ENCODE assay signal across 21 cellular contexts in the genomic region with DNA sequence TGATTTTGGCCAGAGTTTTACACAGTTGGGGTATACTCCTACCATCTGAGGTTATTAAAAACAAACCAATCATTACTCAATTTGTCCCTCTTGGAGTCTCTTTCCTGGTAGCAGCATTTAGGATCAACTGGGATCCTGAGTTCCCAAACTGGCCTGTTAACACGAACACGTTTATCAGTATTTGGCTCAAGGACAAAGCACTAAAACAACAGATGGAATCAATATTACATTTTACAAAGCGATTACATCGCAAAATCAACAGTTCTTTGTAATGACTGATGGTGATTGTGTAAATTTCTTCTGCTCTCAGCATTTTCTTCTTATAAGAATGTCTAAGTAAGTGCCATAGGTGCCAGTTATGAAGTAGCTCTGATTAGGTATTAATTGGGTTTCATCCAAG.
"Had no signal": no experiment of that assay in that cellular context is flagged by ENCODE, and none has a peak within 500 bp of the region (broad histone marks: within the 10 kb centered on the region; RNA-seq: fewer than 3 reads in every experiment).

No MANE protein-coding gene starts in this region.

- H3K4me3 Mint-ChIP-seq: activated CD8-positive, alpha-beta T cell treated with anti-CD3 and anti-CD28 coated beads, Interleukin-2, amount 10 ng/mL, durations not matched to agents 7 days and 5 days; activated naive CD8-positive, alpha-beta T cell treated with anti-CD3 and anti-CD28 coated beads, Interleukin-2, amount 50 U/mL, for 24 hours; activated T-helper 1 cell treated with anti-CD3 and anti-CD28 coated beads, Interleukin-12 subunit alpha, Interleukin-12 subunit beta, Interleukin-2, Interleukin-4 antibody, amounts not matched to agents 30 ng/mL and 10 ng/mL and 1 ng/mL, durations not matched to agents 14 hours and 24 hours and 36 hours; natural killer cell treated with Interleukin-12 subunit alpha and Interleukin-12 subunit beta and Interleukin-15 and Interleukin-18, amount 100 ng/mL, for 72 hours; T-helper 1 cell treated with Interleukin-12 subunit alpha and Interleukin-12 subunit beta and Interleukin-4 antibody, amounts not matched to agents 30 μg/mL and 1 μg/mL, for 36 hours; WTC11 had no signal

- H3K9me3 Mint-ChIP-seq: natural killer cell treated with Interleukin-12 subunit alpha and Interleukin-12 subunit beta and Interleukin-15 and Interleukin-18, amount 100 ng/mL, for 72 hours; WTC11 had no signal

- H3K27ac ChIP-seq: coronary artery, foreskin keratinocyte, left lung, psoas muscle, sigmoid colon had no signal

- H3K27me3 ChIP-seq: foreskin keratinocyte, left lung, sigmoid colon had no signal

- H3K4me1 Mint-ChIP-seq: activated naive CD8-positive, alpha-beta T cell treated with anti-CD3 and anti-CD28 coated beads, Interleukin-2, amount 50 U/mL, for 24 hours had no signal

- H3K36me3 Mint-ChIP-seq: WTC11 had no signal

- DNase-seq: activated CD4-positive, alpha-beta T cell treated with anti-CD3 and anti-CD28 coated beads for 48 hours; activated CD8-positive, alpha-beta T cell treated with anti-CD3 and anti-CD28 coated beads, Interleukin-2, amount 10 ng/mL, durations not matched to agents 7 days and 5 days; activated naive CD4-positive, alpha-beta T cell treated with Interleukin-2 at 50 U/mL for 16 hours; activated naive CD8-positive, alpha-beta T cell treated with anti-CD3 and anti-CD28 coated beads, Interleukin-2, amount 50 U/mL, for 24 hours; central memory CD4-positive, alpha-beta T cell; effector CD8-positive, alpha-beta T cell; foreskin keratinocyte; left lung; mesenchymal stem cell; occipital lobe; psoas muscle; sigmoid colon; stimulated activated CD4-positive, alpha-beta T cell treated with anti-CD3 and anti-CD28 coated beads, Interleukin-12 subunit alpha, Interleukin-12 subunit beta, amount 100 ng/mL, for 4 hours; stimulated activated naive CD4-positive, alpha-beta T cell; trophoblast cell had no signal

- H3K9me3 ChIP-seq: sigmoid colon had no signal

- H3K36me3 ChIP-seq: left lung, sigmoid colon had no signal

- H3K4me3 ChIP-seq: coronary artery, left lung, psoas muscle, sigmoid colon had no signal

- H3K27ac Mint-ChIP-seq: activated CD8-positive, alpha-beta T cell treated with anti-CD3 and anti-CD28 coated beads, Interleukin-2, amount 10 ng/mL, durations not matched to agents 7 days and 5 days; activated naive CD8-positive, alpha-beta T cell treated with anti-CD3 and anti-CD28 coated beads, Interleukin-2, amount 50 U/mL, for 24 hours; activated T-helper 1 cell treated with anti-CD3 and anti-CD28 coated beads, Interleukin-12 subunit alpha, Interleukin-12 subunit beta, Interleukin-2, Interleukin-4 antibody, amounts not matched to agents 30 ng/mL and 10 ng/mL and 1 ng/mL, durations not matched to agents 14 hours and 24 hours and 36 hours; natural killer cell treated with Interleukin-12 subunit alpha and Interleukin-12 subunit beta and Interleukin-15 and Interleukin-18, amount 100 ng/mL, for 72 hours; T-helper 1 cell treated with Interleukin-12 subunit alpha and Interleukin-12 subunit beta and Interleukin-4 antibody, amounts not matched to agents 30 μg/mL and 1 μg/mL, for 36 hours; WTC11 had no signal

- H3K27me3 Mint-ChIP-seq: activated naive CD8-positive, alpha-beta T cell treated with anti-CD3 and anti-CD28 coated beads, Interleukin-2, amount 50 U/mL, for 24 hours; natural killer cell treated with Interleukin-12 subunit alpha and Interleukin-12 subunit beta and Interleukin-15 and Interleukin-18, amount 100 ng/mL, for 72 hours had no signal

- ATAC-seq: activated CD8-positive, alpha-beta T cell treated with anti-CD3 and anti-CD28 coated beads, Interleukin-2, amount 10 ng/mL, durations not matched to agents 7 days and 5 days; activated naive CD8-positive, alpha-beta T cell treated with anti-CD3 and anti-CD28 coated beads, Interleukin-2, amount 50 U/mL, for 24 hours; foreskin keratinocyte; left lung; natural killer cell treated with Interleukin-12 subunit alpha and Interleukin-12 subunit beta and Interleukin-15 and Interleukin-18, amount 100 ng/mL, for 72 hours; psoas muscle; WTC11 had no signal

- FAIRE-seq: islet of Langerhans had no signal

- H3K4me1 ChIP-seq: left lung, psoas muscle, sigmoid colon had no signal
